Comparison of ENCODE assay signal across 8 cellular contexts in genomic region chrX:17788439-17788838, GRCh38. TPM values are rescaled to one million over a fixed set of nuclear protein-coding genes. Genes with fewer than 3 reads are reported as not detected.
A peak's percentile ranks its signal among the peaks of the same experiment; 100 is the strongest.
DNase-seq lines count a peak whose midpoint lies in the region; TF ChIP-seq lines count a peak whose summit lies in the region.

No MANE protein-coding gene starts in this region.

- TF ChIP-seq CTCF in AG04449 (IDR thresholded peaks at IDR 0.05; ENCODE audit: insufficient read depth, low read length, missing control alignments): peak; percentile 64
- TF ChIP-seq CTCF in GM12874 (IDR thresholded peaks at IDR 0.05; ENCODE audit: insufficient read depth, low read depth, low read length): peak; percentile 75
- TF ChIP-seq CTCF in fibroblast of lung (conservative IDR thresholded peaks at IDR 0.05 in 1 of 2, IDR thresholded peaks at IDR 0.05 in 1 of 2; ENCODE audit: low read depth in 1 of 2, low read length in 2 of 2): peak; percentile 73 to 79

- DNase-seq in AG04449 (ENCODE audit: low read depth, low spot score): no peak
- DNase-seq in NCI-H345 treated with DMSO at 0.1 percent for 48 hours (lab: John Stamatoyannopoulos, UW; ENCODE audit: unreplicated experiment): peak; percentile 24
- DNase-seq in activated CD8-positive, alpha-beta memory T cell treated with anti-CD3 and anti-CD28 coated beads, Interleukin-2, amount 50 U/mL, for 48 hours: peak; percentile 68
- DNase-seq in fibroblast of lung (ENCODE audit: low read depth in 2 of 2): peak; percentile 24 to 47
- peak; percentile 3 for DNase-seq in occipital lobe (lab: John Stamatoyannopoulos, UW)
- no peak for DNase-seq in dedifferentiated amniotic fluid mesenchymal stem cell (ENCODE audit: extremely low spot score)
- DNase-seq in NCI-H1436 treated with DMSO at 0.1 percent for 48 hours (lab: John Stamatoyannopoulos, UW): no peak

- H3K36me3 ChIP-seq in fibroblast of lung (ENCODE audit: control insufficient read depth, insufficient read depth, low read length): no peaks in the 10 kb centered on the region

- POLR2A ChIA-PET in AG04449 (lab: Yijun Ruan, JAX): no interaction called here

- no peaks in the 10 kb centered on the region for H3K4me1 ChIP-seq in fibroblast of lung (ENCODE audit: control insufficient read depth, extremely low read depth, insufficient read depth, low read length)

- CTCF ChIA-PET in AG04449 (lab: Yijun Ruan, JAX): interaction anchor here (1.0 kb wide), 1 partner anchor 11 kb away, joined by 3 read pairs; no protein-coding TSS in a partner anchor

- no peaks in the 10 kb centered on the region for H4K20me1 ChIP-seq in fibroblast of lung (ENCODE audit: control insufficient read depth, extremely low read depth, insufficient read depth, low read length)

- H3K27me3 ChIP-seq in fibroblast of lung (ENCODE audit: control insufficient read depth, insufficient read depth, low read length): no peaks in the 10 kb centered on the region

- no peak overlapping the region for H2AFZ ChIP-seq in fibroblast of lung (ENCODE audit: low read length)

- no peak overlapping the region for H3K27ac ChIP-seq in fibroblast of lung (ENCODE audit: insufficient read depth, low read length)

- no peak overlapping the region for H3K9ac ChIP-seq in fibroblast of lung (ENCODE audit: insufficient read depth, low read length)

- no peak overlapping the region for H3K4me3 ChIP-seq in AG04449 (ENCODE audit: low read depth, low read length)
- H3K4me3 ChIP-seq in fibroblast of lung (replicated peaks in 1 of 4; ENCODE audit: control extremely low read depth in 1 of 4, insufficient read depth in 1 of 4, low read depth in 3 of 4, low read length in 4 of 4): no peak overlapping the region

- H3K79me2 ChIP-seq in fibroblast of lung (ENCODE audit: control insufficient read depth, insufficient read depth, low read length): no peaks in the 10 kb centered on the region

- no peak overlapping the region for H3K4me2 ChIP-seq in fibroblast of lung (ENCODE audit: extremely low read depth, insufficient read depth, low read length)

- H3K9me3 ChIP-seq in fibroblast of lung (ENCODE audit: control insufficient read depth, insufficient read depth, low read depth, low read length): no peaks in the 10 kb centered on the region

RNA-seq across cellular contexts. Expression of gene SCML1, which starts 51.1 kb away (rescaled TPM):
- total RNA-seq in fibroblast of lung: 7.7 and 11.4 TPM in 2 replicates
- 19.5 and 22.7 TPM in 2 replicates for polyA plus RNA-seq in fibroblast of lung
- polyA plus RNA-seq in fibroblast of lung (2012): 8.6 and 9.1 TPM in 2 replicates
- 3.0 and 7.6 TPM in 2 replicates for polyA minus RNA-seq in fibroblast of lung (ENCODE audit: low replicate concordance)
- 5.6 TPM for total RNA-seq in occipital lobe

Comparison
In these comparisons a context has a peak if more than half of its experiments do, and no peak if none do; other contexts are left out.
1. DNase-seq: peak in NCI-H345 treated with DMSO at 0.1 percent for 48 hours (single experiment), activated CD8-positive, alpha-beta memory T cell treated with anti-CD3 and anti-CD28 coated beads, Interleukin-2, amount 50 U/mL, for 48 hours (single experiment), fibroblast of lung (2 of 2) and occipital lobe (single experiment); none in AG04449 (single experiment), dedifferentiated amniotic fluid mesenchymal stem cell (single experiment) and NCI-H1436 treated with DMSO at 0.1 percent for 48 hours (single experiment).
2. Peak in every context shown above with its lines, with median percentiles within 50 percentile points of each other: CTCF ChIP-seq.